Comparison of ENCODE assay signal across 1 cellular context in genomic region chr1:13930151-13930550, GRCh38.
TF ChIP-seq lines count a peak whose summit lies in the region.

No MANE protein-coding gene starts in this region.

TF ChIP-seq in HepG2, 621 proteins besides CTCF, POLR2A, EP300 and RAD21 (continued from another document):
- no peak for TF ChIP-seq PRDM15 (CRISPR knock-in tag; IDR thresholded peaks at IDR 0.05)
